ENCODE assay signal across 15 cellular contexts in the genomic region with DNA sequence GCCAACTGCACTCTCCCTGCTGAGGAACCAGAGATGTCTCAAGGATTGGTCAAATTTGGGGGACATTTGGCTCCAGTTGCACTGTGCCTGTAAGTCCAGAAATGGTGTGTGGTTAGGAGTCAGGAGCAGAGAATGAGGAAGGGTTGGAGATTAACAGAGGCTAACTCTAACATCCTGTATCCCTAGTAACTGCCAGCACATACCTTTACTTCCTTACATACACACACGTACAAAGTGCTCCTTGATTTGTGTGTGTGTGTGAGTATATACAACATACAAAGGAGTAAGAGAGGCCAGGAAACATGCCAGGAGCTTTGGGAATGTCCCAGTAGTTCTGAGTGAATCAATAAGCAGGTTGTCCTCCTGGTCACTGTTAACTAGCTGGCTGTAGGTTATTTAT. TPM values are rescaled to one million over a fixed set of nuclear protein-coding genes. Genes with fewer than 3 reads are reported as not detected.
A peak's percentile ranks its signal among the peaks of the same experiment; 100 is the strongest.
DNase-seq lines count a peak whose midpoint lies in the region; ATAC-seq, FAIRE-seq and TF ChIP-seq lines count a peak whose summit lies in the region.
"Had no signal": no experiment of that assay in that cellular context is flagged by ENCODE, and none has a peak within 500 bp of the region (broad histone marks: within the 10 kb centered on the region; RNA-seq: fewer than 3 reads in every experiment).

No MANE protein-coding gene starts in this region.

- DNase-seq in HK-2 (ENCODE audit: unreplicated experiment) (peak; percentile 13), bronchial epithelial cell (ENCODE audit: low read depth) (peak; percentile 76), kidney epithelial cell (ENCODE audit: low read depth) (peak; percentile 28), sciatic nerve (ENCODE audit: low spot score) (no peak), AG08395 (ENCODE audit: low spot score) (no peak), Right ventricle myocardium inferior (ENCODE audit: missing footprints) (no peak)
- DNase-seq in activated CD4-positive, CD25-positive, alpha-beta regulatory T cell (lab: John Stamatoyannopoulos, UW): no peak
- DNase-seq: AML-193; Caco-2; CD8-positive, alpha-beta memory T cell; DMS 273 treated with DMSO at 0.1 percent for 48 hours had no signal

- intact Hi-C loops in sciatic nerve (cut with DNase I): no loop called here
- intact Hi-C loops in Right ventricle myocardium inferior (cut with DNase I): no loop called here

- H3K36me3 ChIP-seq in bronchial epithelial cell (ENCODE audit: control insufficient read depth, insufficient read depth, low read length) (no peaks in the 10 kb centered on the region), kidney epithelial cell (ENCODE audit: control insufficient read depth, insufficient read depth, low read length) (no peaks in the 10 kb centered on the region)
- H3K36me3 ChIP-seq: BLaER1, HAP-1 had no signal

- H3K27me3 ChIP-seq in bronchial epithelial cell (ENCODE audit: control insufficient read depth, insufficient read depth, low read length) (no peaks in the 10 kb centered on the region), kidney epithelial cell (ENCODE audit: control insufficient read depth, insufficient read depth, low read length) (no peaks in the 10 kb centered on the region)
- H3K27me3 ChIP-seq: BLaER1 had no signal

- no peak for TF ChIP-seq CTCF in bronchial epithelial cell (IDR thresholded peaks at IDR 0.05; ENCODE audit: insufficient read depth, low read length, severe bottlenecking)
- no peak for TF ChIP-seq CTCF in kidney epithelial cell (IDR thresholded peaks at IDR 0.05; ENCODE audit: insufficient read depth, low read length, poor library complexity, severe bottlenecking)

- FAIRE-seq in bronchial epithelial cell (lab: Jason Lieb, UNC): no peak
- FAIRE-seq: A549, H1 had no signal

- no peak for ATAC-seq in sciatic nerve
- no peak for ATAC-seq in Right ventricle myocardium inferior
- ATAC-seq: A549 had no signal

- no peak overlapping the region for H3K4me3 ChIP-seq in bronchial epithelial cell (ENCODE audit: low read depth, low read length)
- H3K4me3 ChIP-seq in kidney epithelial cell (ENCODE audit: low read depth, low read length): no peak overlapping the region
- H3K4me3 ChIP-seq: A549, BLaER1, HAP-1 had no signal

RNA-seq across cellular contexts. Expression of a gene that starts 39.8 kb away (rescaled TPM):
- total RNA-seq in bronchial epithelial cell (under 0.01 TPM in 1 of 2 replicates, not detected in the other), kidney epithelial cell (1.6 TPM in 2 replicates), sciatic nerve (38.1 TPM), Right ventricle myocardium inferior (1.4 TPM)
- total RNA-seq: CD8-positive, alpha-beta memory T cell had no signal

Comparison
In these comparisons a context has a peak if more than half of its experiments do, and no peak if none do; other contexts are left out.
1. DNase-seq: peak in HK-2 (single experiment), bronchial epithelial cell (single experiment) and kidney epithelial cell (single experiment); none in sciatic nerve (single experiment), AG08395 (single experiment), Right ventricle myocardium inferior (single experiment) and activated CD4-positive, CD25-positive, alpha-beta regulatory T cell (0 of 4).
2. RNA of a gene that starts 39.8 kb away (total RNA-seq): 38.1 TPM in sciatic nerve (single experiment); 1.6 TPM in kidney epithelial cell, 1.4 TPM in Right ventricle myocardium inferior (single experiment) and under 0.01 TPM in bronchial epithelial cell; every median in the first group is over 10 times any median in the second.